ENCODE assay signal across 23 cellular contexts in genomic region chr7:154997840-154998370, GRCh38. TPM values are rescaled to one million over a fixed set of nuclear protein-coding genes. Genes with fewer than 3 reads are reported as not detected.
A peak's percentile ranks its signal among the peaks of the same experiment; 100 is the strongest.
DNase-seq lines count a peak whose midpoint lies in the region; ATAC-seq and TF ChIP-seq lines count a peak whose summit lies in the region.
"Had no signal": no experiment of that assay in that cellular context is flagged by ENCODE, and none has a peak within 500 bp of the region (broad histone marks: within the 10 kb centered on the region; RNA-seq: fewer than 3 reads in every experiment).

No MANE protein-coding gene starts in this region.

- peak; percentile 53 for DNase-seq in activated CD4-positive, alpha-beta T cell treated with anti-CD3 and anti-CD28 coated beads, Interleukin-2, amount 10 ng/mL, durations not matched to agents 24 days and 14 days
- DNase-seq in activated CD4-positive, alpha-beta T cell treated with anti-CD3 and anti-CD28 coated beads, Interleukin-2, amount 50 U/mL, for 4 hours: no peak
- DNase-seq in mammary epithelial cell (peak; percentile 50), MV-4-11 (lab: John Stamatoyannopoulos, UW) (no peak)
- DNase-seq: CD8-positive, alpha-beta memory T cell; DMS79 treated with DMSO at 0.1 percent for 48 hours; HFFc6; KBM-7; MG63; NCI-H1417; NCI-H1694; NCI-H2081; NCI-H2227 treated with DMSO at 0.1 percent for 48 hours; NCI-H526 treated with DMSO at 0.1 percent for 48 hours; PC-9; SHP77 had no signal

- peaks cover 4% of the 10 kb centered on the region for H3K4me1 Mint-ChIP-seq in activated CD4-positive, alpha-beta T cell treated with anti-CD3 and anti-CD28 coated beads, Interleukin-2, amount 10 ng/mL, durations not matched to agents 24 days and 14 days

- H3K9me3 Mint-ChIP-seq in activated CD4-positive, alpha-beta T cell treated with anti-CD3 and anti-CD28 coated beads, Interleukin-2, amount 10 ng/mL, durations not matched to agents 24 days and 14 days: no peaks in the 10 kb centered on the region
- H3K9me3 Mint-ChIP-seq: CD14-positive monocyte; CD8-positive, alpha-beta memory T cell; HFFc6 had no signal

- ATAC-seq in HG03175 (IDR thresholded peaks at IDR 0.05; ENCODE audit: unreplicated experiment) (no peak), GM19351 (IDR thresholded peaks at IDR 0.05; ENCODE audit: unreplicated experiment) (no peak)

- no peak overlapping the region for H3K27ac Mint-ChIP-seq in activated CD4-positive, alpha-beta T cell treated with anti-CD3 and anti-CD28 coated beads, Interleukin-2, amount 10 ng/mL, durations not matched to agents 24 days and 14 days
- H3K27ac Mint-ChIP-seq: B cell; CD8-positive, alpha-beta memory T cell; HFFc6 had no signal

- dilution Hi-C loops in mammary epithelial cell (cut with HindIII; ENCODE audit: low sequenced_read_pairs): no loop called here

- no peak overlapping the region for H3K4me3 ChIP-seq in mammary epithelial cell (replicated peaks in 1 of 3; ENCODE audit: insufficient read depth in 1 of 3, low read depth in 2 of 3, low read length in 3 of 3)
- no peak overlapping the region for H3K4me3 ChIP-seq in iPS-20b (ENCODE audit: low read length)
- H3K4me3 ChIP-seq: HAP-1, MG63, PC-9 had no signal

- no peak overlapping the region for H3K4me3 Mint-ChIP-seq in activated CD4-positive, alpha-beta T cell treated with anti-CD3 and anti-CD28 coated beads, Interleukin-2, amount 10 ng/mL, durations not matched to agents 24 days and 14 days
- H3K4me3 Mint-ChIP-seq: B cell; CD14-positive monocyte; CD8-positive, alpha-beta memory T cell; HFFc6 had no signal

- intact Hi-C loops in activated CD4-positive, alpha-beta T cell treated with anti-CD3 and anti-CD28 coated beads, Interleukin-2, amount 10 ng/mL, durations not matched to agents 24 days and 14 days (cut with micrococcal nuclease): no loop called here
- intact Hi-C loops in mammary epithelial cell (cut with micrococcal nuclease): no loop called here

- TF ChIP-seq CTCF in mammary epithelial cell (conservative IDR thresholded peaks at IDR 0.05 in 1 of 2, IDR thresholded peaks at IDR 0.05 in 1 of 2; ENCODE audit: extremely low read depth in 1 of 2, insufficient read depth in 1 of 2, low read depth in 1 of 2, low read length in 2 of 2): no peak

- H3K36me3 ChIP-seq in mammary epithelial cell (ENCODE audit: insufficient read depth, low read length) (peaks cover 5% of the 10 kb centered on the region), iPS-20b (ENCODE audit: insufficient read depth, low read depth, low read length) (peaks cover 52% of the 10 kb centered on the region)

- no peak overlapping the region for H3K4me2 ChIP-seq in mammary epithelial cell (ENCODE audit: insufficient read depth, low read depth, low read length)
- H3K4me2 ChIP-seq: PC-9 had no signal

- no TSS peak for BruUV-seq in mammary epithelial cell (replicated peaks; lab: Mats Ljungman, UMichigan)

- peaks cover 58% of the 10 kb centered on the region for H3K79me2 ChIP-seq in mammary epithelial cell (ENCODE audit: insufficient read depth, low read length)

- H3K4me1 ChIP-seq in mammary epithelial cell (ENCODE audit: insufficient read depth, low read length) (peaks cover 10% of the 10 kb centered on the region), iPS-20b (ENCODE audit: insufficient read depth, low read length) (peaks cover 25% of the 10 kb centered on the region; the same call in 1 of the 2 replicates)

- H3K27me3 ChIP-seq in mammary epithelial cell (ENCODE audit: insufficient read depth, low read length) (no peaks in the 10 kb centered on the region), iPS-20b (ENCODE audit: insufficient read depth, low read length) (no peaks in the 10 kb centered on the region)
- H3K27me3 ChIP-seq: MG63 had no signal

- peaks cover 33% of the 10 kb centered on the region for H3K36me3 Mint-ChIP-seq in activated CD4-positive, alpha-beta T cell treated with anti-CD3 and anti-CD28 coated beads, Interleukin-2, amount 10 ng/mL, durations not matched to agents 24 days and 14 days (ENCODE audit: low read depth)

- H2AFZ ChIP-seq in mammary epithelial cell (ENCODE audit: low read depth, low read length): peak overlapping the region; percentile 27
- H2AFZ ChIP-seq: PC-9 had no signal

- CTCF ChIA-PET in mammary epithelial cell (lab: Charles Lee; ENCODE audit: low non-redundant PET): no interaction called here

- no peaks in the 10 kb centered on the region for H3K27me3 Mint-ChIP-seq in activated CD4-positive, alpha-beta T cell treated with anti-CD3 and anti-CD28 coated beads, Interleukin-2, amount 10 ng/mL, durations not matched to agents 24 days and 14 days
- H3K27me3 Mint-ChIP-seq: B cell had no signal

- no peak overlapping the region for H3K27ac ChIP-seq in mammary epithelial cell (ENCODE audit: insufficient read depth, low read depth, low read length)
- no peak overlapping the region for H3K27ac ChIP-seq in iPS-20b (ENCODE audit: low read length)
- H3K27ac ChIP-seq: 22Rv1, PC-9 had no signal

- in situ Hi-C loops in mammary epithelial cell (cut with MboI; ENCODE audit: low sequenced_read_pairs in 2 of 2): no loop called here

- H3K9ac ChIP-seq in mammary epithelial cell (ENCODE audit: insufficient read depth, low read length) (no peak overlapping the region), iPS-20b (ENCODE audit: low read depth, low read length) (peak overlapping the region; percentile 37; the same call in 1 of the 2 replicates)

- H4K20me1 ChIP-seq in mammary epithelial cell (ENCODE audit: insufficient read depth, low read length): no peaks in the 10 kb centered on the region

- 47% methylated on average over 10 of the region's 10 CpGs for whole genome bisulfite sequencing in mammary epithelial cell (ENCODE audit: low coverage, missing lambda C conversion rate)

- H3K9me3 ChIP-seq in mammary epithelial cell (replicated peaks; ENCODE audit: insufficient read depth, low read length) (no peaks in the 10 kb centered on the region), iPS-20b (ENCODE audit: insufficient read depth, low read depth, low read length) (no peaks in the 10 kb centered on the region)
- H3K9me3 ChIP-seq: HAP-1, MG63 had no signal

RNA-seq across cellular contexts. Expression of gene PAXIP1, which starts 5.0 kb away (rescaled TPM):
- total RNA-seq in activated CD4-positive, alpha-beta T cell treated with anti-CD3 and anti-CD28 coated beads, Interleukin-2, amount 10 ng/mL, durations not matched to agents 24 days and 14 days: 37.8 and 38.9 TPM in 2 replicates
- total RNA-seq in mammary epithelial cell: 10 to 100 TPM in 1 of 2 donors, 1 to 10 TPM in 1; 9.2 to 13.0 TPM
- 8.1 TPM for polyA plus RNA-seq in mammary epithelial cell
- polyA minus RNA-seq in mammary epithelial cell: 8.7 TPM

Comparison
In these comparisons a context has a peak if more than half of its experiments do, and no peak if none do; other contexts are left out.
1. DNase-seq: peak in activated CD4-positive, alpha-beta T cell treated with anti-CD3 and anti-CD28 coated beads, Interleukin-2, amount 10 ng/mL, durations not matched to agents 24 days and 14 days (single experiment) and mammary epithelial cell (single experiment); none in activated CD4-positive, alpha-beta T cell treated with anti-CD3 and anti-CD28 coated beads, Interleukin-2, amount 50 U/mL, for 4 hours (0 of 2) and MV-4-11 (single experiment).